7 cellular contexts compared by ENCODE assay signal in the genomic region with DNA sequence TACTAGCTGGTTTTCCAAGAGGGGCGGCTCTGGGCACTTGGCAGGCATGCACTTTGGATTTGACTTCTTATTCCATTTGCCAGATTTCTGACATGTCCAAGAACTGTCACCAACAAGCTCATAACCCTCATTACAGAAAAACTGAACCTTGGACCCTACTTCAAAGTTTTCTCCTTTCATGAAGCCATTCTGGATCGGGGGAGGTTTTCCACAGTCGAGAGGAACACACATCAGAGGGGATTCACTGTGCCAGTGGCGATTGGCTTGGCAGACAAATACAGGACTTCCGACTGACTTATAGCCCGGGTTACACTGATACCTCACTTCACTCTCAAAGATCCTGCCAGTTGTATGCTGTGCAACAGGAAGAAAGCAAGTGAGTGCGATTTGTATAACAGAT.
"Had no signal": no experiment of that assay in that cellular context is flagged by ENCODE, and none has a peak within 500 bp of the region (broad histone marks: within the 10 kb centered on the region; RNA-seq: fewer than 3 reads in every experiment).

No MANE protein-coding gene starts in this region.

- H3K4me3 ChIP-seq: K562 had no signal

- ATAC-seq: HepG2, K562 had no signal

- DNase-seq: IMR-90, KBM-7, KG1 had no signal

- H3K27ac ChIP-seq: HL-60 had no signal

- FAIRE-seq: HepG2, HTR-8/SVneo, K562 had no signal
